8 cellular contexts compared by ENCODE assay signal in genomic region chr1:9280015-9280860, GRCh38.
DNase-seq lines count a peak whose midpoint lies in the region; ATAC-seq and TF ChIP-seq lines count a peak whose summit lies in the region.

No MANE protein-coding gene starts in this region.

- H3K4me1 Mint-ChIP-seq in activated naive CD8-positive, alpha-beta T cell treated with anti-CD3 and anti-CD28 coated beads, Interleukin-2, amount 50 U/mL, for 24 hours, result peaks cover 55% of the 10 kb centered on the region

- H3K36me3 Mint-ChIP-seq in activated naive CD8-positive, alpha-beta T cell treated with anti-CD3 and anti-CD28 coated beads, Interleukin-2, amount 50 U/mL, for 24 hours (ENCODE audit: low read depth), result no peaks in the 10 kb centered on the region

- no peak overlapping the region for H3K27ac Mint-ChIP-seq in activated naive CD8-positive, alpha-beta T cell treated with anti-CD3 and anti-CD28 coated beads, Interleukin-2, amount 50 U/mL, for 24 hours

- H3K9me3 Mint-ChIP-seq in activated naive CD8-positive, alpha-beta T cell treated with anti-CD3 and anti-CD28 coated beads, Interleukin-2, amount 50 U/mL, for 24 hours, result no peaks in the 10 kb centered on the region

- DNase-seq in GM13977 (ENCODE audit: low spot score) (peak; percentile 66), RKO (ENCODE audit: low spot score) (peak; percentile 94), kidney glomerular epithelial cell (lab: John Stamatoyannopoulos, UW) (peak; percentile 79), NCI-H526 treated with DMSO at 0.1 percent for 48 hours (lab: John Stamatoyannopoulos, UW) (no peak)
- DNase-seq in activated naive CD8-positive, alpha-beta T cell treated with anti-CD3 and anti-CD28 coated beads, Interleukin-2, amount 50 U/mL, for 24 hours, result peak; percentile 72
- DNase-seq in stimulated activated CD8-positive, alpha-beta memory T cell treated with anti-CD3 and anti-CD28 coated beads, Interleukin-2, amount 100 ng/mL, for 48 hours (ENCODE audit: low read depth in 2 of 2), result peak; percentile 51 to 73

- no peak overlapping the region for H3K4me3 Mint-ChIP-seq in activated naive CD8-positive, alpha-beta T cell treated with anti-CD3 and anti-CD28 coated beads, Interleukin-2, amount 50 U/mL, for 24 hours

- peak; percentile 82 for ATAC-seq in activated naive CD8-positive, alpha-beta T cell treated with anti-CD3 and anti-CD28 coated beads, Interleukin-2, amount 50 U/mL, for 24 hours
- ATAC-seq in GM19035 (IDR thresholded peaks at IDR 0.05; ENCODE audit: unreplicated experiment), result no peak
- no peak for ATAC-seq in GM18498 (IDR thresholded peaks at IDR 0.05; ENCODE audit: unreplicated experiment)

- H3K27me3 Mint-ChIP-seq in activated naive CD8-positive, alpha-beta T cell treated with anti-CD3 and anti-CD28 coated beads, Interleukin-2, amount 50 U/mL, for 24 hours, result peaks cover 5% of the 10 kb centered on the region

- in situ Hi-C loops in GM13977 (cut with MboI; ENCODE audit: low pct_unique_long_range_greater_than_20kb, low sequenced_read_pairs, unreplicated experiment), result loop anchor here (10.0 kb wide), 2 partner anchors 175 to 215 kb away; no protein-coding TSS in a partner anchor

- TF ChIP-seq CTCF in GM13977 (IDR thresholded peaks at IDR 0.05; ENCODE audit: extremely low read depth, insufficient read depth, missing control alignments), result no peak
